In the genomic region with DNA sequence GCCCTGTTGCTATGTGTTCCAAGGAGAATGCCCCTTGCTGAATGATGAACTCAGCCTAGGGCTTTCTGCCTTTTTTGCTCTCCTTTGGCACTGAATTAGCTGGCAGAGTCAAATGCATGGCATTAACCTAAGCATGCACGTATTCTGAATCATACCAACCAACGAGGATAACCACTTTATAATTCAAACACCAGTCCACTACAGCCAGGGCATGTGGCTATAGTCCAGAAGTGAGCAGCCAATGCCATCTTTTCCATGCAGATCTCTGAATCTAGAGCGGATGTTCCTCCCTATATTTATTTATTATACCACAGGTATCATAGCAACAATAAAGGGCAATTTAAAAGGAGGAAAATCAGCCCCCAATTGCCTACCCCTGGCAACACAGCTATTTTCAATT, we compare ENCODE assay signal across 21 cellular contexts. TPM values are rescaled to one million over a fixed set of nuclear protein-coding genes. Genes with fewer than 3 reads are reported as not detected.
"Had no signal": no experiment of that assay in that cellular context is flagged by ENCODE, and none has a peak within 500 bp of the region (broad histone marks: within the 10 kb centered on the region; RNA-seq: fewer than 3 reads in every experiment).

No MANE protein-coding gene starts in this region.

- DNase-seq: activated CD4-positive, alpha-beta T cell treated with anti-CD3 and anti-CD28 coated beads, Interleukin-2, amount 50 U/mL, for 48 hours; activated CD4-positive, CD25-positive, alpha-beta regulatory T cell treated with anti-CD3 and anti-CD28 coated beads, Interleukin-2, amount 50 U/mL, for 72 hours; activated CD8-positive, alpha-beta memory T cell treated with anti-CD3 and anti-CD28 coated beads, Interleukin-2, amount 10 ng/mL, durations not matched to agents 7 days and 5 days; activated effector memory CD4-positive, alpha-beta T cell treated with anti-CD3 and anti-CD28 coated beads, Interleukin-2, amount 50 U/mL, for 16 hours; activated T-cell treated with anti-CD3 and anti-CD28 coated beads, Interleukin-2, amount 50 U/mL, for 4 hours; amniotic stem cell; cerebellar nuclear complex; dorsolateral prefrontal cortex; esophagus squamous epithelium; head of caudate nucleus; occipital lobe; sigmoid colon; stimulated activated CD4-positive, alpha-beta T cell treated with anti-CD3 and anti-CD28 coated beads, Interleukin-2, amount 100 ng/mL, for 48 hours; stimulated activated naive CD4-positive, alpha-beta T cell treated with Interleukin-2 at 50 U/mL for 16 hours; trophoblast cell had no signal

- ATAC-seq: activated CD8-positive, alpha-beta memory T cell treated with anti-CD3 and anti-CD28 coated beads, Interleukin-2, amount 10 ng/mL, durations not matched to agents 7 days and 5 days; activated naive CD4-positive, alpha-beta T cell treated with anti-CD3 and anti-CD28 coated beads, Interleukin-2, amount 50 U/mL, for 72 hours; activated T-cell treated with anti-CD3 and anti-CD28 coated beads, Interleukin-2, amount 50 U/mL, for 4 hours; foreskin keratinocyte; left lobe of liver; natural killer cell treated with Interleukin-12 subunit alpha and Interleukin-12 subunit beta and Interleukin-15 and Interleukin-18, amount 100 ng/mL, for 72 hours had no signal

- H3K4me3 ChIP-seq: dorsolateral prefrontal cortex, esophagus squamous epithelium, sigmoid colon had no signal

RNA-seq across cellular contexts. Expression of a gene that starts 15.7 kb away (rescaled TPM):
- total RNA-seq: activated CD8-positive, alpha-beta memory T cell treated with anti-CD3 and anti-CD28 coated beads, Interleukin-2, amount 10 ng/mL, durations not matched to agents 7 days and 5 days; activated naive CD4-positive, alpha-beta T cell treated with anti-CD3 and anti-CD28 coated beads, Interleukin-2, amount 50 U/mL, for 72 hours; activated T-cell treated with anti-CD3 and anti-CD28 coated beads, Interleukin-2, amount 50 U/mL, for 4 hours; esophagus squamous epithelium; foreskin keratinocyte; left lobe of liver; mucosa of gallbladder; natural killer cell treated with Interleukin-12 subunit alpha and Interleukin-12 subunit beta and Interleukin-15 and Interleukin-18, amount 100 ng/mL, for 72 hours; occipital lobe; pulmonary artery endothelial cell had no signal
- polyA plus RNA-seq: foreskin keratinocyte had no signal
